ENCODE assay signal across 18 cellular contexts in genomic region chr1:158049867-158050266, GRCh38. TPM values are rescaled to one million over a fixed set of nuclear protein-coding genes. Genes with fewer than 3 reads are reported as not detected.
"Had no signal": no experiment of that assay in that cellular context is flagged by ENCODE, and none has a peak within 500 bp of the region (broad histone marks: within the 10 kb centered on the region; RNA-seq: fewer than 3 reads in every experiment).

No MANE protein-coding gene starts in this region.

- H3K4me3 ChIP-seq: body of pancreas, coronary artery, esophagus muscularis mucosa, gastroesophageal sphincter, stomach, thoracic aorta had no signal

- H3K27ac Mint-ChIP-seq: activated naive CD4-positive, alpha-beta T cell treated with anti-CD3 and anti-CD28 coated beads for 36 hours; activated naive CD8-positive, alpha-beta T cell treated with anti-CD3 and anti-CD28 coated beads, Interleukin-2, amount 50 U/mL, for 24 hours; activated T-helper 2 cell treated with anti-CD3 and anti-CD28 coated beads, Interferon-gamma antibody, Interleukin-2, Interleukin-4, amounts not matched to agents 10 μg/mL and 5 μg/mL and 100 μg/mL, durations not matched to agents 14 hours and 24 hours and 36 hours had no signal

- H3K36me3 ChIP-seq: esophagus muscularis mucosa, gastroesophageal sphincter, thoracic aorta had no signal

- H3K9me3 Mint-ChIP-seq: activated naive CD4-positive, alpha-beta T cell treated with anti-CD3 and anti-CD28 coated beads for 36 hours; activated naive CD8-positive, alpha-beta T cell treated with anti-CD3 and anti-CD28 coated beads, Interleukin-2, amount 50 U/mL, for 24 hours; activated T-helper 2 cell treated with anti-CD3 and anti-CD28 coated beads, Interferon-gamma antibody, Interleukin-2, Interleukin-4, amounts not matched to agents 10 μg/mL and 5 μg/mL and 100 μg/mL, durations not matched to agents 14 hours and 24 hours and 36 hours; neural crest cell had no signal

- H3K4me1 Mint-ChIP-seq: activated naive CD8-positive, alpha-beta T cell treated with anti-CD3 and anti-CD28 coated beads, Interleukin-2, amount 50 U/mL, for 24 hours had no signal

- DNase-seq: activated CD4-positive, alpha-beta T cell treated with anti-CD3 and anti-CD28 coated beads, Interleukin-2, amount 50 U/mL, for 48 hours; activated naive CD4-positive, alpha-beta T cell treated with anti-CD3 and anti-CD28 coated beads for 36 hours; activated naive CD8-positive, alpha-beta T cell treated with anti-CD3 and anti-CD28 coated beads, Interleukin-2, amount 50 U/mL, for 24 hours; body of pancreas; central memory CD4-positive, alpha-beta T cell; effector CD4-positive, alpha-beta T cell; stimulated activated CD4-positive, alpha-beta T cell treated with anti-CD3 and anti-CD28 coated beads, Interleukin-12 subunit alpha, Interleukin-12 subunit beta, amount 100 ng/mL, for 4 hours; stimulated activated CD4-positive, alpha-beta T cell treated with anti-CD3 and anti-CD28 coated beads, Interleukin-2, amount 100 ng/mL, for 24 hours; stomach; T-helper 1 cell had no signal

- H3K9me3 ChIP-seq: body of pancreas, esophagus muscularis mucosa, gastroesophageal sphincter, stomach, thoracic aorta had no signal

- H3K27ac ChIP-seq: body of pancreas, coronary artery, esophagus muscularis mucosa, gastroesophageal sphincter, stomach, thoracic aorta, VCaP had no signal

- H3K4me3 Mint-ChIP-seq: activated naive CD4-positive, alpha-beta T cell treated with anti-CD3 and anti-CD28 coated beads for 36 hours; activated naive CD8-positive, alpha-beta T cell treated with anti-CD3 and anti-CD28 coated beads, Interleukin-2, amount 50 U/mL, for 24 hours; neural crest cell had no signal

- H3K27me3 ChIP-seq: body of pancreas, esophagus muscularis mucosa, gastroesophageal sphincter, stomach had no signal

- ATAC-seq: activated naive CD8-positive, alpha-beta T cell treated with anti-CD3 and anti-CD28 coated beads, Interleukin-2, amount 50 U/mL, for 24 hours; body of pancreas; gastroesophageal sphincter; left lobe of liver had no signal

RNA-seq across cellular contexts. Expression of gene KIRREL1, which starts 56.4 kb away (rescaled TPM):
- total RNA-seq: activated T-helper 2 cell treated with anti-CD3 and anti-CD28 coated beads, Interferon-gamma antibody, Interleukin-2, Interleukin-4, amounts not matched to agents 10 μg/mL and 5 μg/mL and 100 μg/mL, durations not matched to agents 14 hours and 24 hours and 36 hours had no signal
